1 cellular context compared by ENCODE assay signal in the genomic region with DNA sequence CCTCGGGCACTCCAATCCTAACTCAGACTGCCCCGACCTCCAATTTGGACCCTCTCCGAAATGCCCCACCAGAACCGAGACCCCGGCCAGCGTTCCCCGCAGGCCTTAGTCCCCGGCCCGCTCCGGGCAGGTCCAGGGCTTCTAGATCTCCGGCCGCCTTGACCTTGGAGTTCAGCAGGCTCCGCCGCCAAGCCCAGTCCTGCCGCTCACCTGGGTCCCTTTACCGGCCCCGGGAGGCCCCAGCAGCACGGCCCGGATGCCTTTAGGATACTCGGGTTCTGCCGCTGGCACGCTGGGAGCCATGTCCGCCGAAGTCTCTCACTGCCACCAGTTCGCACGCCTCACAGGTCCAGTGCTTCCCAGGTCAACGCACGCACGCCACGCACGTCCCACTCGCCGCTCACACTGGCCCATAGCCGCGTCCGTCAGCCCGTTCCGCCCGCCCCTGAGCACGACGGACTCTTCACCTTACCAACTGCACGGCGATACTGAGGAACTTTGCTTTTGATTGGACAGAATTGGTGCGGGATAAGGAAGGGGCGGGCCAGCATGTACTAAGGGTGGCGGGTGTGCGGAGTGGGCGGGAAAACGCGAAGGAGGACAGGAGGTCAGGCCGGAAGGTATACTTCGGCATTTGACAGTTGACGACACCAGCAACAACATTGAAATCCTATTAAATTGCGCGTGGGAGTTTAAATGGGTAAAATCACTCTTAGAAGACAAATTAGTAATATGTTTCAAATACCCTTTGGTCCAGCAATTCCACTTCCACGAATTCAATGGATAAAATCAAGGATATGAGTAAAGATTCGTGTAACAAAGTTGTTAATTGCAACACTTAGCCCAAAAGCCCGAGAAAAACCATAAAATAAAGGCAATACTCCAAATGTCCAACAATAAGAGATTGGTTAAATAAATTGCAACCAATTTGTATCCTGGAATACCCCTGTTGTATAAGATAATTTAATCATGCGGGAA.
TF ChIP-seq lines count a peak whose summit lies in the region.

A gene (minus strand): TSS at position 358 of the 978 bp plus-strand sequence. CDS start 55 bp downstream, at position 303.

TF ChIP-seq in GM12878, 131 proteins besides CTCF, POLR2A, EP300 and RAD21 (continued from another document):
- TF ChIP-seq, protein P1, sequence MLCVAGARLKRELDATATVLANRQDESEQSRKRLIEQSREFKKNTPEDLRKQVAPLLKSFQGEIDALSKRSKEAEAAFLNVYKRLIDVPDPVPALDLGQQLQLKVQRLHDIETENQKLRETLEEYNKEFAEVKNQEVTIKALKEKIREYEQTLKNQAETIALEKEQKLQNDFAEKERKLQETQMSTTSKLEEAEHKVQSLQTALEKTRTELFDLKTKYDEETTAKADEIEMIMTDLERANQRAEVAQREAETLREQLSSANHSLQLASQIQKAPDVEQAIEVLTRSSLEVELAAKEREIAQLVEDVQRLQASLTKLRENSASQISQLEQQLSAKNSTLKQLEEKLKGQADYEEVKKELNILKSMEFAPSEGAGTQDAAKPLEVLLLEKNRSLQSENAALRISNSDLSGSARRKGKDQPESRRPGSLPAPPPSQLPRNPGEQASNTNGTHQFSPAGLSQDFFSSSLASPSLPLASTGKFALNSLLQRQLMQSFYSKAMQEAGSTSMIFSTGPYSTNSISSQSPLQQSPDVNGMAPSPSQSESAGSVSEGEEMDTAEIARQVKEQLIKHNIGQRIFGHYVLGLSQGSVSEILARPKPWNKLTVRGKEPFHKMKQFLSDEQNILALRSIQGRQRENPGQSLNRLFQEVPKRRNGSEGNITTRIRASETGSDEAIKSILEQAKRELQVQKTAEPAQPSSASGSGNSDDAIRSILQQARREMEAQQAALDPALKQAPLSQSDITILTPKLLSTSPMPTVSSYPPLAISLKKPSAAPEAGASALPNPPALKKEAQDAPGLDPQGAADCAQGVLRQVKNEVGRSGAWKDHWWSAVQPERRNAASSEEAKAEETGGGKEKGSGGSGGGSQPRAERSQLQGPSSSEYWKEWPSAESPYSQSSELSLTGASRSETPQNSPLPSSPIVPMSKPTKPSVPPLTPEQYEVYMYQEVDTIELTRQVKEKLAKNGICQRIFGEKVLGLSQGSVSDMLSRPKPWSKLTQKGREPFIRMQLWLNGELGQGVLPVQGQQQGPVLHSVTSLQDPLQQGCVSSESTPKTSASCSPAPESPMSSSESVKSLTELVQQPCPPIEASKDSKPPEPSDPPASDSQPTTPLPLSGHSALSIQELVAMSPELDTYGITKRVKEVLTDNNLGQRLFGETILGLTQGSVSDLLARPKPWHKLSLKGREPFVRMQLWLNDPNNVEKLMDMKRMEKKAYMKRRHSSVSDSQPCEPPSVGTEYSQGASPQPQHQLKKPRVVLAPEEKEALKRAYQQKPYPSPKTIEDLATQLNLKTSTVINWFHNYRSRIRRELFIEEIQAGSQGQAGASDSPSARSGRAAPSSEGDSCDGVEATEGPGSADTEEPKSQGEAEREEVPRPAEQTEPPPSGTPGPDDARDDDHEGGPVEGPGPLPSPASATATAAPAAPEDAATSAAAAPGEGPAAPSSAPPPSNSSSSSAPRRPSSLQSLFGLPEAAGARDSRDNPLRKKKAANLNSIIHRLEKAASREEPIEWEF (IDR thresholded peaks at IDR 0.05; ENCODE audit: insufficient replicate concordance, low read depth, low read length), result no peak
- TF ChIP-seq PAX8 (IDR thresholded peaks at IDR 0.05), result no peak
- no peak for TF ChIP-seq SREBF2 (IDR thresholded peaks at IDR 0.05; ENCODE audit: low read length)
- TF ChIP-seq, protein P2, sequence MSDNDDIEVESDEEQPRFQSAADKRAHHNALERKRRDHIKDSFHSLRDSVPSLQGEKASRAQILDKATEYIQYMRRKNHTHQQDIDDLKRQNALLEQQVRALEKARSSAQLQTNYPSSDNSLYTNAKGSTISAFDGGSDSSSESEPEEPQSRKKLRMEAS (IDR thresholded peaks at IDR 0.05; ENCODE audit: low read depth, low read length), result peak; percentile 95
- TF ChIP-seq, protein P3, sequence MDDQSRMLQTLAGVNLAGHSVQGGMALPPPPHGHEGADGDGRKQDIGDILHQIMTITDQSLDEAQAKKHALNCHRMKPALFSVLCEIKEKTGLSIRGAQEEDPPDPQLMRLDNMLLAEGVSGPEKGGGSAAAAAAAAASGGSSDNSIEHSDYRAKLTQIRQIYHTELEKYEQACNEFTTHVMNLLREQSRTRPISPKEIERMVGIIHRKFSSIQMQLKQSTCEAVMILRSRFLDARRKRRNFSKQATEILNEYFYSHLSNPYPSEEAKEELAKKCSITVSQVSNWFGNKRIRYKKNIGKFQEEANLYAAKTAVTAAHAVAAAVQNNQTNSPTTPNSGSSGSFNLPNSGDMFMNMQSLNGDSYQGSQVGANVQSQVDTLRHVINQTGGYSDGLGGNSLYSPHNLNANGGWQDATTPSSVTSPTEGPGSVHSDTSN (IDR thresholded peaks at IDR 0.05; ENCODE audit: insufficient replicate concordance, low read depth, low read length), result peak; percentile 100
- no peak for TF ChIP-seq JUNB (IDR thresholded peaks at IDR 0.05)
- TF ChIP-seq STAT1 (conservative IDR thresholded peaks at IDR 0.05), result no peak
- TF ChIP-seq HDAC6 (IDR thresholded peaks at IDR 0.05; ENCODE audit: unreplicated experiment), result no peak
- peak; percentile 100 for TF ChIP-seq DPF2 (IDR thresholded peaks at IDR 0.05)
- TF ChIP-seq, protein P4, sequence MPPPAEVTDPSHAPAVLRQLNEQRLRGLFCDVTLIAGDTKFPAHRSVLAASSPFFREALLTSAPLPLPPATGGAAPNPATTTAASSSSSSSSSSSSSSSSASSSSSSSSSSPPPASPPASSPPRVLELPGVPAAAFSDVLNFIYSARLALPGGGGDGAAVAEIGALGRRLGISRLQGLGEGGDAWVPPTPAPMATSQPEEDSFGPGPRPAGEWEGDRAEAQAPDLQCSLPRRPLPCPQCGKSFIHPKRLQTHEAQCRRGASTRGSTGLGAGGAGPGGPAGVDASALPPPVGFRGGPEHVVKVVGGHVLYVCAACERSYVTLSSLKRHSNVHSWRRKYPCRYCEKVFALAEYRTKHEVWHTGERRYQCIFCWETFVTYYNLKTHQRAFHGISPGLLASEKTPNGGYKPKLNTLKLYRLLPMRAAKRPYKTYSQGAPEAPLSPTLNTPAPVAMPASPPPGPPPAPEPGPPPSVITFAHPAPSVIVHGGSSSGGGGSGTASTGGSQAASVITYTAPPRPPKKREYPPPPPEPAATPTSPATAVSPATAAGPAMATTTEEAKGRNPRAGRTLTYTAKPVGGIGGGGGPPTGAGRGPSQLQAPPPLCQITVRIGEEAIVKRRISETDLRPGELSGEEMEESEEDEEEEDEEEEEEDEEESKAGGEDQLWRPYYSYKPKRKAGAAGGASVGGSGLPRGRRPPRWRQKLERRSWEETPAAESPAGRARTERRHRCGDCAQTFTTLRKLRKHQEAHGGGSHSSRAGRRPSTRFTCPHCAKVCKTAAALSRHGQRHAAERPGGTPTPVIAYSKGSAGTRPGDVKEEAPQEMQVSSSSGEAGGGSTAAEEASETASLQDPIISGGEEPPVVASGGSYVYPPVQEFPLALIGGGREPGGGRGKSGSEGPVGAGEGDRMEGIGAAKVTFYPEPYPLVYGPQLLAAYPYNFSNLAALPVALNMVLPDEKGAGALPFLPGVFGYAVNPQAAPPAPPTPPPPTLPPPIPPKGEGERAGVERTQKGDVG (CRISPR knock-in tag; IDR thresholded peaks at IDR 0.05), result no peak
- TF ChIP-seq, protein P5, sequence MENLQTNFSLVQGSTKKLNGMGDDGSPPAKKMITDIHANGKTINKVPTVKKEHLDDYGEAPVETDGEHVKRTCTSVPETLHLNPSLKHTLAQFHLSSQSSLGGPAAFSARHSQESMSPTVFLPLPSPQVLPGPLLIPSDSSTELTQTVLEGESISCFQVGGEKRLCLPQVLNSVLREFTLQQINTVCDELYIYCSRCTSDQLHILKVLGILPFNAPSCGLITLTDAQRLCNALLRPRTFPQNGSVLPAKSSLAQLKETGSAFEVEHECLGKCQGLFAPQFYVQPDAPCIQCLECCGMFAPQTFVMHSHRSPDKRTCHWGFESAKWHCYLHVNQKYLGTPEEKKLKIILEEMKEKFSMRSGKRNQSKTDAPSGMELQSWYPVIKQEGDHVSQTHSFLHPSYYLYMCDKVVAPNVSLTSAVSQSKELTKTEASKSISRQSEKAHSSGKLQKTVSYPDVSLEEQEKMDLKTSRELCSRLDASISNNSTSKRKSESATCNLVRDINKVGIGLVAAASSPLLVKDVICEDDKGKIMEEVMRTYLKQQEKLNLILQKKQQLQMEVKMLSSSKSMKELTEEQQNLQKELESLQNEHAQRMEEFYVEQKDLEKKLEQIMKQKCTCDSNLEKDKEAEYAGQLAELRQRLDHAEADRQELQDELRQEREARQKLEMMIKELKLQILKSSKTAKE (IDR thresholded peaks at IDR 0.05; ENCODE audit: low read depth, poor library complexity, severe bottlenecking), result peak; percentile 62
- TF ChIP-seq CREM (IDR thresholded peaks at IDR 0.05; ENCODE audit: low read depth), result peak; percentile 93
- no peak for TF ChIP-seq KDM1A (IDR thresholded peaks at IDR 0.05; ENCODE audit: borderline replicate concordance)
- no peak for TF ChIP-seq CBX5 (IDR thresholded peaks at IDR 0.05; ENCODE audit: low read depth)
- TF ChIP-seq SREBF1 (IDR thresholded peaks at IDR 0.05; ENCODE audit: low read length), result 0 out of 2 replicates have a peak, but pooled peaks have one; percentile 23
- TF ChIP-seq BHLHE40 (IDR thresholded peaks at IDR 0.05; ENCODE audit: borderline replicate concordance in 1 of 2, low read depth in 2 of 2, low read length in 1 of 2), result peak; percentile 74 to 94
- peak; percentile 66; the same call in 1 of the 2 replicates for TF ChIP-seq PAX5 (IDR thresholded peaks at IDR 0.05; ENCODE audit: borderline replicate concordance, low read depth, low read length)
- no peak; the same call in 1 of the 2 replicates for TF ChIP-seq EED (IDR thresholded peaks at IDR 0.05; ENCODE audit: low read depth)
- no peak for TF ChIP-seq TCF7 (IDR thresholded peaks at IDR 0.05; ENCODE audit: borderline replicate concordance)
TF ChIP-seq in GM12878: peak in this region for 55.
